In the genomic region with DNA sequence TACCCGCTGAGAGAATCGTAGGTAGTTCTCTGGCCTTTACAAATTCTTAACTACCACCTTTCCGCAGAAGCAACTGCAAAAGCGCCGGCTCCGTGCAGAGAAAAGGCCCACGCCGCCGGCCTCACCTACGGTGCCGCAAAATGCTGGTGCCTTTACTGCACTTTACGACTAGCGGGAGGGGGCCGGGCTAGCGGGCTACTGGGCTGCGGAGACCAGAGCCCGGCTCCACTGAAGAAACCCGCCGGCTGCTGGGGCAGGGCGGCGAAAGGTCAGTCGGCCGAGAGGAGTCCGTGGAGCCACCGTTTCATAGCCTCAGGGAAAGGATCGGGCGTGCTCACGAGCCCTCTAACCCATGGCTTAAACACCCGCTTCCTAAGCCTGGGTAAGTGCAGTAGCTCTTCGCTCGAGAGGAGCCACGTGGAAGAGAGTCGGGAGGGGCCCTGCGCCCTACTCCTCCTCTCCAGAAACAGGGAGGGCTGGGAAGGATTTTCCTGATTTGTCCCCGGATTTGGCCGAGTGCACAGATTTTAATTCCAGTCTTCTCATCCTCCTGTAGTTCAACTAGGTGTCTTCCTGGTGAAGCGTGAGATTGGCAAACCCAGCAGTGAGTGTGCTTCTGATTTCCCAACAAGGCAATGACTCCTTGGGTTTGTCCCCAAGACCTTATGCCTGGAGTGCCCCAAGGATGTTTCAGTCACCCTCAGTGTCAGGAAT, we compare ENCODE assay signal across 8 cellular contexts. TPM values are rescaled to one million over a fixed set of nuclear protein-coding genes. Genes with fewer than 3 reads are reported as not detected.
DNase-seq lines count a peak whose midpoint lies in the region; ATAC-seq and TF ChIP-seq lines count a peak whose summit lies in the region.

A gene with protein sequence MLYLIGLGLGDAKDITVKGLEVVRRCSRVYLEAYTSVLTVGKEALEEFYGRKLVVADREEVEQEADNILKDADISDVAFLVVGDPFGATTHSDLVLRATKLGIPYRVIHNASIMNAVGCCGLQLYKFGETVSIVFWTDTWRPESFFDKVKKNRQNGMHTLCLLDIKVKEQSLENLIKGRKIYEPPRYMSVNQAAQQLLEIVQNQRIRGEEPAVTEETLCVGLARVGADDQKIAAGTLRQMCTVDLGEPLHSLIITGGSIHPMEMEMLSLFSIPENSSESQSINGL (minus strand): TSS at position 105 of the 714 bp plus-strand sequence. CDS start 341 bp downstream, outside the sequence.

- WGBS in HUES64, result under 1% methylated on average over 36 of the region's 37 CpGs

- peaks cover 13% of the 10 kb centered on the region for H3K4me1 ChIP-seq in HUES64 (ENCODE audit: insufficient read depth, low read length)

- H3K36me3 ChIP-seq in HUES64 (ENCODE audit: insufficient read depth, low read length), result peaks cover 33% of the 10 kb centered on the region

- TF ChIP-seq CTCF in epithelial cell of proximal tubule (conservative IDR thresholded peaks at IDR 0.05; ENCODE audit: low read depth, low read length), result no peak

- H3K9me3 ChIP-seq in HUES64 (ENCODE audit: insufficient read depth, low read depth, low read length), result no peaks in the 10 kb centered on the region

- H3K27me3 ChIP-seq in HUES64 (ENCODE audit: insufficient read depth, low read length), result no peaks in the 10 kb centered on the region

- ATAC-seq in GM21423 (IDR thresholded peaks at IDR 0.05; ENCODE audit: unreplicated experiment), result peak; percentile 84

- peak within 1 kb of the TSS; percentile 82 for H3K27ac ChIP-seq in HUES64 (ENCODE audit: low read depth, low read length)

- H3K4me3 ChIP-seq in HUES64 (ENCODE audit: low read length) (peak within 1 kb of the TSS; percentile 84), epithelial cell of proximal tubule (ENCODE audit: low read depth, low read length) (peak within 1 kb of the TSS; percentile 69)

- peak; percentile 91 for DNase-seq in D341Med (ENCODE audit: low spot score)
- peak; percentile 75 for DNase-seq in OCI-M2 (lab: John Stamatoyannopoulos, UW; ENCODE audit: unreplicated experiment)
- DNase-seq in activated T-cell treated with anti-CD3 and anti-CD28 coated beads for 48 hours (ENCODE audit: low read depth), result peak; percentile 87
- peak; percentile 66 for DNase-seq in epithelial cell of proximal tubule (ENCODE audit: low read depth)
- DNase-seq in mucosa of gallbladder (ENCODE audit: low spot score), result peak; percentile 92
- peak; percentile 74 to 79 for DNase-seq in stimulated activated CD8-positive, alpha-beta memory T cell treated with anti-CD3 and anti-CD28 coated beads, Interleukin-4, amount 100 ng/mL, for 4 hours (ENCODE audit: low read depth in 2 of 2, low spot score in 1 of 2)

- peak within 1 kb of the TSS; percentile 98 for H3K9ac ChIP-seq in HUES64 (ENCODE audit: low read depth, low read length)

RNA-seq across cellular contexts. Expression of the gene that starts here (rescaled TPM):
- 42.6 TPM for polyA plus RNA-seq in HUES64 (2013, experiment 1 of 2)
- polyA plus RNA-seq in HUES64 (2013, experiment 2 of 2), result 50.4 TPM
- total RNA-seq in epithelial cell of proximal tubule (14.2 and 38.8 TPM in 2 replicates), mucosa of gallbladder (25.6 TPM)

Comparison
In these comparisons a context has a peak if more than half of its experiments do, and no peak if none do; other contexts are left out.
1. Peak in every context shown above with its lines: DNase-seq, ATAC-seq, H3K4me3 ChIP-seq and H3K27ac ChIP-seq.